Comparison of ENCODE assay signal across 27 cellular contexts in the genomic region with DNA sequence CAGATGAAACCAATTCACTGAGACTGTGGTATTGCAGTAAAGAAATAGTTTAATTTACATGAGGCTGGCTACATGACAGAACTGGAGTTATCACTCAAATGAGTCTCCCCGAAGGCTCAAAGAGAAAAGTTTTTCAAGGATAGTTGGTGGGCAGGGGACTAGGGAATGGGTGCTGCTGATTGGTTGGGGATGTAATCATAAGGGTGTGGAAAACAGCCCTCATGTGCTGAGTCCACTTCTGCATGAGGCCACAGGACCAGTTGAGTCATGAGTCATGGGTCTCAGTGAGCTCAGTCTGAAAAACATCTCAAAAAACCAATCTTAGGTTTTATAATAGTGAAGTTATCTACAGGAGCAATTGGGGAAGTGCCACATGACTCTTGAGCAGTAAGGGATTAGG.
"Had no signal": no experiment of that assay in that cellular context is flagged by ENCODE, and none has a peak within 500 bp of the region (broad histone marks: within the 10 kb centered on the region; RNA-seq: fewer than 3 reads in every experiment).

No MANE protein-coding gene starts in this region.

- H3K9me3 ChIP-seq: right lobe of liver, testis had no signal

- H3K27me3 Mint-ChIP-seq: activated CD4-positive, alpha-beta memory T cell treated with anti-CD3 and anti-CD28 coated beads, Interleukin-2, amount 10 ng/mL, durations not matched to agents 7 days and 5 days; activated CD4-positive, alpha-beta T cell treated with anti-CD3 and anti-CD28 coated beads, Interleukin-2, amount 10 ng/mL, durations not matched to agents 24 days and 14 days; stimulated activated naive B cell treated with anti-CD40 and anti-IgM and Interleukin-4, amounts not matched to agents 10 μg/mL and 1 μg/mL and 100 μg/mL, for 72 hours had no signal

- H3K27ac ChIP-seq: gastrocnemius medialis, parathyroid adenoma, right lobe of liver, testis, vagina, VCaP had no signal

- H3K4me1 Mint-ChIP-seq: activated CD4-positive, alpha-beta memory T cell treated with anti-CD3 and anti-CD28 coated beads, Interleukin-2, amount 10 ng/mL, durations not matched to agents 7 days and 5 days; activated CD4-positive, alpha-beta T cell treated with anti-CD3 and anti-CD28 coated beads, Interleukin-2, amount 10 ng/mL, durations not matched to agents 24 days and 14 days; activated naive CD8-positive, alpha-beta T cell treated with anti-CD3 and anti-CD28 coated beads, Interleukin-2, amount 10 ng/mL, durations not matched to agents 7 days and 5 days had no signal

- H3K36me3 Mint-ChIP-seq: activated naive CD8-positive, alpha-beta T cell treated with anti-CD3 and anti-CD28 coated beads, Interleukin-2, amount 10 ng/mL, durations not matched to agents 7 days and 5 days had no signal

- H2AFZ ChIP-seq: parathyroid adenoma had no signal

- H3K27ac Mint-ChIP-seq: activated CD4-positive, alpha-beta memory T cell treated with anti-CD3 and anti-CD28 coated beads, Interleukin-2, amount 10 ng/mL, durations not matched to agents 7 days and 5 days; activated CD4-positive, alpha-beta T cell treated with anti-CD3 and anti-CD28 coated beads, Interleukin-2, amount 10 ng/mL, durations not matched to agents 24 days and 14 days; activated naive CD4-positive, alpha-beta T cell treated with anti-CD3 and anti-CD28 coated beads for 36 hours; activated naive CD8-positive, alpha-beta T cell treated with anti-CD3 and anti-CD28 coated beads, Interleukin-2, amount 10 ng/mL, durations not matched to agents 7 days and 5 days; activated T-cell treated with anti-CD3 and anti-CD28 coated beads, Interleukin-2, amount 50 U/mL, for 72 hours; effector memory CD8-positive, alpha-beta T cell; nephron progenitor cell; stimulated activated naive B cell treated with anti-CD40 and anti-IgM and Interleukin-4, amounts not matched to agents 10 μg/mL and 1 μg/mL and 100 μg/mL, for 72 hours had no signal

- H3K4me3 Mint-ChIP-seq: activated CD4-positive, alpha-beta memory T cell treated with anti-CD3 and anti-CD28 coated beads, Interleukin-2, amount 10 ng/mL, durations not matched to agents 7 days and 5 days; activated CD4-positive, alpha-beta T cell treated with anti-CD3 and anti-CD28 coated beads, Interleukin-2, amount 10 ng/mL, durations not matched to agents 24 days and 14 days; activated naive CD4-positive, alpha-beta T cell treated with anti-CD3 and anti-CD28 coated beads for 36 hours; activated naive CD8-positive, alpha-beta T cell treated with anti-CD3 and anti-CD28 coated beads, Interleukin-2, amount 10 ng/mL, durations not matched to agents 7 days and 5 days; activated T-cell treated with anti-CD3 and anti-CD28 coated beads, Interleukin-2, amount 50 U/mL, for 72 hours; effector memory CD8-positive, alpha-beta T cell; nephron progenitor cell; stimulated activated naive B cell treated with anti-CD40 and anti-IgM and Interleukin-4, amounts not matched to agents 10 μg/mL and 1 μg/mL and 100 μg/mL, for 72 hours had no signal

- FAIRE-seq: islet of Langerhans, small intestine had no signal

- H3K27me3 ChIP-seq: gastrocnemius medialis, right lobe of liver, testis, vagina had no signal

- H3K36me3 ChIP-seq: gastrocnemius medialis, right lobe of liver, vagina had no signal

- H3K4me3 ChIP-seq: gastrocnemius medialis, mucosa of descending colon, right lobe of liver, testis, vagina had no signal

- H3K9ac ChIP-seq: parathyroid adenoma had no signal

- H3K4me1 ChIP-seq: gastrocnemius medialis, right lobe of liver, testis, vagina had no signal

- H3K79me2 ChIP-seq: parathyroid adenoma had no signal

- DNase-seq: activated CD4-positive, alpha-beta memory T cell treated with anti-CD3 and anti-CD28 coated beads, Interleukin-2, amount 10 ng/mL, durations not matched to agents 7 days and 5 days; activated CD4-positive, alpha-beta T cell treated with anti-CD3 and anti-CD28 coated beads, Interleukin-2, amount 10 ng/mL, durations not matched to agents 24 days and 14 days; activated effector memory CD4-positive, alpha-beta T cell treated with Interleukin-2 at 50 U/mL for 16 hours; activated naive CD4-positive, alpha-beta T cell treated with anti-CD3 and anti-CD28 coated beads for 36 hours; activated naive CD8-positive, alpha-beta T cell treated with anti-CD3 and anti-CD28 coated beads, Interleukin-2, amount 10 ng/mL, durations not matched to agents 7 days and 5 days; activated T-cell treated with anti-CD3 and anti-CD28 coated beads, Interleukin-2, amount 50 U/mL, for 72 hours; amygdala; caudate nucleus; dermis blood vessel endothelial cell; effector memory CD8-positive, alpha-beta T cell; gastrocnemius medialis; head of caudate nucleus; hypothalamus; mesendoderm; mucosa of descending colon; nephron progenitor cell; right lobe of liver; small intestine; stimulated activated CD4-positive, alpha-beta T cell treated with anti-CD3 and anti-CD28 coated beads, Interleukin-2, amount 100 ng/mL, for 24 hours; stimulated activated naive B cell treated with anti-CD40 and anti-IgM and Interleukin-4, amounts not matched to agents 10 μg/mL and 1 μg/mL and 100 μg/mL, for 72 hours; testis; trophoblast cell had no signal

- ATAC-seq: activated CD4-positive, CD25-positive, alpha-beta regulatory T cell treated with anti-CD3 and anti-CD28 coated beads, Interleukin-2, amount 50 U/mL, for 24 hours; activated T-cell treated with anti-CD3 and anti-CD28 coated beads, Interleukin-2, amount 50 U/mL, for 72 hours; effector memory CD8-positive, alpha-beta T cell; gastrocnemius medialis; mucosa of descending colon; right lobe of liver; stimulated activated naive B cell treated with anti-CD40 and anti-IgM and Interleukin-4, amounts not matched to agents 10 μg/mL and 1 μg/mL and 100 μg/mL, for 72 hours had no signal
